8 cellular contexts compared by ENCODE assay signal in the genomic region with DNA sequence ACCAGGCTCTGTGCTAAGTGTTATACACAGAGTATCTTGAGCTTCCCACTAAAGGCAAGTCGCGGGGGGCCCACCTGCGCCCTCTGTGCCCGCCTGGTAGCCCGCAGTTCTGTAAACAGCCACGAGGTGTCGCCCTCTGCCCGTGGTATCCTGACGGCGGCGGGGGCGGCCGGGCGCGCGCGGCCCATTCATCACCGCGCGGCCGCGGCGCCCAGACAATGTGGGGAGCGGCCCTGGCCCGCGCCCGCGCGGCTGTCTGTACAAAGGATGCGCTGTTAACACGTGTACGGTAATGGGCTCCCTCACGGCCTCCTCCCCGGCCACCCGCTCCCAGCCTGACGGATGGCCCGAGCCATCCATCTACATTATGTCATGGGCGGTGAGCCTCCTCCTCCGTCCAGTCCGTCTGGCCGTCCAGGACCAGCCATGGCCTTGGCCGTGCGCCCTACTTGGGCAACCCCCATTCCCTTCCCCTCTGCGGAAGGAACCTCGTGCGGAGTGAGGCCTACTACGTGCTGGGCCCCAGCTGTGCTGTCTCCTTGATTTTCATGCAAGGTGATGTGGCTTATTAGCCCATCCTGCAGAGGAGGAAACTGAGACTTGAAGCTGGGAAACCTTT.
A peak's percentile ranks its signal among the peaks of the same experiment; 100 is the strongest.
DNase-seq lines count a peak whose midpoint lies in the region; ATAC-seq, FAIRE-seq and TF ChIP-seq lines count a peak whose summit lies in the region.

No MANE protein-coding gene starts in this region.

- 26 to 30% methylated on average over 27 to 47 of the region's 47 CpGs for WGBS in lower leg skin, 2 donors

- FAIRE-seq in HTR-8/SVneo (lab: Jason Lieb, UNC) = no peak

- intact Hi-C loops in lower leg skin (cut with DNase I; ENCODE audit: low total_unique reads) = no loop called here

- H3K27ac ChIP-seq in VCaP = no peak overlapping the region

- peak; percentile 41 for DNase-seq in CD1c-positive myeloid dendritic cell (ENCODE audit: extremely low spot score)
- peak; percentile 52 for DNase-seq in HTR-8/SVneo (ENCODE audit: insufficient read length, low spot score)
- DNase-seq in chondrocyte (ENCODE audit: low spot score) = no peak
- DNase-seq in left lobe of liver (ENCODE audit: low spot score) = peak; percentile 52
- peak in 2 of 3 donors; percentile 14 to 18 for DNase-seq in stimulated activated CD4-positive, alpha-beta T cell treated with anti-CD3 and anti-CD28 coated beads, TNF-alpha, amount 100 ng/mL, for 1 hour (ENCODE audit: low read depth in 3 of 3, low spot score in 1 of 3)
- no peak for DNase-seq in lower leg skin (ENCODE audit: low spot score in 2 of 2)

- peaks cover 16% of the 10 kb centered on the region for H3K4me1 Mint-ChIP-seq in chondrocyte (ENCODE audit: low read depth)

- TF ChIP-seq CTCF in VCaP (conservative IDR thresholded peaks at IDR 0.05) = peak; percentile 94
- TF ChIP-seq CTCF in chondrocyte (IDR thresholded peaks at IDR 0.05) = peak; percentile 99
- TF ChIP-seq CTCF in lower leg skin (IDR thresholded peaks at IDR 0.05) = no peak

- no peaks in the 10 kb centered on the region for H3K27me3 Mint-ChIP-seq in chondrocyte (ENCODE audit: low read depth)

- H3K4me3 ChIP-seq in lower leg skin (ENCODE audit: low read depth, poor library complexity, severe bottlenecking) = no peak overlapping the region

- H3K4me3 Mint-ChIP-seq in chondrocyte (ENCODE audit: unreplicated experiment) = peak overlapping the region; percentile 25

- H3K36me3 Mint-ChIP-seq in chondrocyte (ENCODE audit: low read depth) = peaks cover 4% of the 10 kb centered on the region

- TF ChIP-seq POLR2A in lower leg skin (IDR thresholded peaks at IDR 0.05) = no peak

- H3K9me3 Mint-ChIP-seq in chondrocyte (ENCODE audit: low read depth) = peaks cover 7% of the 10 kb centered on the region

- peak; percentile 91 for ATAC-seq in left lobe of liver
- ATAC-seq in HG03432 (IDR thresholded peaks at IDR 0.05; ENCODE audit: unreplicated experiment) = no peak

- H3K27ac Mint-ChIP-seq in chondrocyte (ENCODE audit: unreplicated experiment) = peak overlapping the region; percentile 36

Comparison
In these comparisons a context has a peak if more than half of its experiments do, and no peak if none do; other contexts are left out.
1. DNase-seq: peak in CD1c-positive myeloid dendritic cell (single experiment), HTR-8/SVneo (single experiment), left lobe of liver (single experiment) and stimulated activated CD4-positive, alpha-beta T cell treated with anti-CD3 and anti-CD28 coated beads, TNF-alpha, amount 100 ng/mL, for 1 hour (2 of 3); none in chondrocyte (single experiment) and lower leg skin (0 of 2).
2. CTCF ChIP-seq: peak in VCaP (single experiment) and chondrocyte (single experiment); none in lower leg skin (0 of 3).